8 cellular contexts compared by ENCODE assay signal in the genomic region with DNA sequence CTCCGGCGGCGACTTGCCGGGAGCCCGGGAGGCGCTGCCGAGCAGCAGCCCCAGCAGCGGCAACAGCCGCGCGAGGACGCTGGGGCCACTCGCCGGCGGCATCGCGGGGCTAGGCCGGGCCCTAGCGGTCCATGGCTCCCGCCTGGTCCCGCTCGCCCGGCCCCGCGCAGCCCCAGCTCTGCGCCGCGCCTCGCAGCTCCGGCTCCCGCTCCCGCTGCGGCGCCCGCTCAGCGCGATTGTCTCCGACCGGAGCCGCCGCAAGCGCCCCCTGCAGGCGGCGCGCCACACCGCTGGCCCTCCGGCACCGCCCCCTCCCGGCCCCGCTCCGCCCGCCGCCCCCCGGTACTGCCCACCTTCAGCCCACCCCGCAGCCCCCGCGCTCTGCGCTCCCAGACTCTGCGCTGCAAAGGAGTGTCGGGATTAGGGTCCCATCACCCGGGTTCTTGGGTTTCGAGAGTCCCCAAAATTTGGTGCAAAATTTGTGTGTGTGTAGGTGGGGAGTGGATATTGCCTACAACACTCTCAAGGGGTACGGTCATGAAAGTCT. TPM values are rescaled to one million over a fixed set of nuclear protein-coding genes. Genes with fewer than 3 reads are reported as not detected.
DNase-seq lines count a peak whose midpoint lies in the region; ATAC-seq and TF ChIP-seq lines count a peak whose summit lies in the region.

A gene (minus strand): TSS at position 241 of the 547 bp plus-strand sequence. CDS start 139 bp downstream, at position 102.

- TF ChIP-seq POLR2A in breast epithelium (IDR thresholded peaks at IDR 0.05): no peak

- peak in 1 of 3 donors; percentile 55 for TF ChIP-seq CTCF in breast epithelium (IDR thresholded peaks at IDR 0.05)

- in situ Hi-C loops in ACHN (cut with HindIII; ENCODE audit: low pct_ligation_motif_present, low pct_unique_long_range_greater_than_20kb, low sequenced_read_pairs): no loop called here

- peaks cover 0 to 4% of the 10 kb centered on the region in 2 donors for H3K4me1 ChIP-seq in breast epithelium

- H3K9me3 ChIP-seq in breast epithelium: no peaks in the 10 kb centered on the region

- H3K36me3 ChIP-seq in breast epithelium: no peaks in the 10 kb centered on the region

- H3K4me3 ChIP-seq in breast epithelium: peak within 1 kb of the TSS; percentile 50 to 85 (median 74)

- no peaks in the 10 kb centered on the region for H3K27me3 ChIP-seq in breast epithelium

- DNase-seq in ACHN: peak; percentile 67
- peak; percentile 60 for DNase-seq in NCI-H1092 (lab: John Stamatoyannopoulos, UW)
- peak; percentile 73 for DNase-seq in UCSD-AML1 (lab: John Stamatoyannopoulos, UW; ENCODE audit: unreplicated experiment)
- no peak for DNase-seq in breast epithelium (ENCODE audit: low spot score in 2 of 2)
- DNase-seq in iPS-NIHi7 (ENCODE audit: extremely low spot score): peak; percentile 87
- peak; percentile 67 for DNase-seq in stimulated activated CD4-positive, alpha-beta T cell treated with anti-CD3 and anti-CD28 coated beads, Interleukin-12 subunit alpha, Interleukin-12 subunit beta, amount 100 ng/mL, for 4 hours

- no peak within 1 kb of the TSS for H3K27ac ChIP-seq in breast epithelium

- ATAC-seq in GM18907 (IDR thresholded peaks at IDR 0.05; ENCODE audit: unreplicated experiment): peak; percentile 46
- no peak for ATAC-seq in GM21447 (IDR thresholded peaks at IDR 0.05; ENCODE audit: unreplicated experiment)

- intact Hi-C loops in breast epithelium (cut with DNase I; ENCODE audit: low total_unique reads): no loop called here

RNA-seq across cellular contexts. Expression of the gene that starts here (rescaled TPM):
- total RNA-seq in breast epithelium: 1 to 10 TPM in 2 of 3 donors, under 1 TPM in 1; 0.88 to 2.9 (median 2.7) TPM

Comparison
In these comparisons a context has a peak if more than half of its experiments do, and no peak if none do; other contexts are left out.
1. DNase-seq: peak in ACHN (single experiment), NCI-H1092 (single experiment), UCSD-AML1 (single experiment), iPS-NIHi7 (single experiment) and stimulated activated CD4-positive, alpha-beta T cell treated with anti-CD3 and anti-CD28 coated beads, Interleukin-12 subunit alpha, Interleukin-12 subunit beta, amount 100 ng/mL, for 4 hours (single experiment); none in breast epithelium (0 of 2).